11 cellular contexts compared by ENCODE assay signal in the genomic region with DNA sequence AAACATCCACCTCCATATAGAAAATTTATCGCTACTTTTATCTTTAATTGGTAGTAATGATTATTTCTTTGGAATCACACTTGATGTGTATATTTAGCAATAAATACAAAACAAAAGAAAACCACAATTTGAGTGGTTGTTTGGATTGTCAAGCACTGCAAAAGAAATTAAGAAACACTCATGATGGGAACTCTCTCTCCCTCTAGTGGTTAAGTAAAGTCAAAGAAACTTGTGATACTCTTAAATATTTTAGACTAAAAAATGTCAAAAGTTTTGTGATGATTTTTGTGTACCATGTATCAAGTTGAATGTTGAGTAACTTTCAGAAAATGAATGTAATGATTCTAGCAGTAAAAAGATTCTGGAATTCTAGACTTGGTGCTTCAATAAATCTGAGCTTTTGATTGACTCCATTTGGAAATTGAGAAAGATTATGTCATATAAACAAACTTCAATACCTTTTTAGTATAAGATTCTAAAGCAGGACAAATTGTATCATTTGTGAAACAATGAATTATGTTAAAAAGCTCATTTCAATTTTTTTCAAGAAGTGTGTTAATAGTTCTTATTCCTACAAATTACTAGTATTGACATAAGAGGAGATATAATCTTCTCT. TPM values are rescaled to one million over a fixed set of nuclear protein-coding genes. Genes with fewer than 3 reads are reported as not detected.
A peak's percentile ranks its signal among the peaks of the same experiment; 100 is the strongest.
DNase-seq lines count a peak whose midpoint lies in the region; ATAC-seq, FAIRE-seq and TF ChIP-seq lines count a peak whose summit lies in the region.
"Had no signal": no experiment of that assay in that cellular context is flagged by ENCODE, and none has a peak within 500 bp of the region (broad histone marks: within the 10 kb centered on the region; RNA-seq: fewer than 3 reads in every experiment).

No MANE protein-coding gene starts in this region.

- H3F3A ChIP-seq in neural cell (ENCODE audit: insufficient read depth, low read length, poor library complexity, severe bottlenecking), result no peaks in the 10 kb centered on the region

- H3K27ac ChIP-seq in KMS-11, result no peak overlapping the region
- H3K27ac ChIP-seq in neural cell (ENCODE audit: low read length), result no peak overlapping the region

- no peaks in the 10 kb centered on the region for H3K9me3 ChIP-seq in neural cell (ENCODE audit: low read length)

- no peaks in the 10 kb centered on the region for H3K4me1 ChIP-seq in KMS-11 (ENCODE audit: low read depth, poor library complexity, severe bottlenecking)

- no peak overlapping the region for H3K4me2 ChIP-seq in KMS-11
- no peak overlapping the region for H3K4me2 ChIP-seq in neural cell (ENCODE audit: low read length)

- no peaks in the 10 kb centered on the region for H4K20me1 ChIP-seq in KMS-11 (ENCODE audit: insufficient read depth)
- H4K20me1 ChIP-seq in neural cell (ENCODE audit: insufficient read depth), result no peaks in the 10 kb centered on the region

- H3K27me3 ChIP-seq in KMS-11 (ENCODE audit: insufficient read depth, low read depth), result no peaks in the 10 kb centered on the region
- no peaks in the 10 kb centered on the region for H3K27me3 ChIP-seq in bronchial epithelial cell (ENCODE audit: control insufficient read depth, insufficient read depth, low read length)
- H3K27me3 ChIP-seq in neural cell (ENCODE audit: insufficient read depth, low read depth, low read length), result no peaks in the 10 kb centered on the region

- H3K9me2 ChIP-seq in neural cell (ENCODE audit: insufficient read depth, low read length), result no peaks in the 10 kb centered on the region

- H3K4me3 ChIP-seq in KMS-11 (IDR thresholded peaks at IDR 0.05; ENCODE audit: insufficient read depth, low read depth, low read length) (no peak overlapping the region), bronchial epithelial cell (ENCODE audit: low read depth, low read length) (no peak overlapping the region), neural cell (ENCODE audit: low read length) (no peak overlapping the region)

- no peak overlapping the region for H2AFZ ChIP-seq in KMS-11 (ENCODE audit: low read depth)
- no peak overlapping the region for H2AFZ ChIP-seq in neural cell (ENCODE audit: low read depth, low read length)

- FAIRE-seq in bronchial epithelial cell (lab: Jason Lieb, UNC), result no peak

- no peak overlapping the region for H3K9ac ChIP-seq in KMS-11
- no peak overlapping the region for H3K9ac ChIP-seq in neural cell (ENCODE audit: low read length)

- TF ChIP-seq CTCF in KMS-11 (conservative IDR thresholded peaks at IDR 0.05; ENCODE audit: low read depth, low read length), result peak; percentile 61
- TF ChIP-seq CTCF in bronchial epithelial cell (IDR thresholded peaks at IDR 0.05; ENCODE audit: insufficient read depth, low read length, severe bottlenecking), result peak; percentile 29
- peak; percentile 50 for TF ChIP-seq CTCF in neural cell (IDR thresholded peaks at IDR 0.05; ENCODE audit: poor library complexity, severe bottlenecking)

- no peak for TF ChIP-seq EP300 in neural cell (conservative IDR thresholded peaks at IDR 0.05; ENCODE audit: poor library complexity, severe bottlenecking)

- TF ChIP-seq RAD21 in neural cell (conservative IDR thresholded peaks at IDR 0.05), result peak; percentile 43

- no peaks in the 10 kb centered on the region for H3K79me2 ChIP-seq in KMS-11 (ENCODE audit: insufficient read depth, low read depth)
- H3K79me2 ChIP-seq in neural cell (replicated peaks; ENCODE audit: insufficient read depth, low read length), result no peaks in the 10 kb centered on the region

- no peak for ATAC-seq in GM21515 (IDR thresholded peaks at IDR 0.05; ENCODE audit: unreplicated experiment)
- ATAC-seq in GM19455 (IDR thresholded peaks at IDR 0.05; ENCODE audit: unreplicated experiment), result no peak
- ATAC-seq: sciatic nerve had no signal

- DNase-seq in DMS 273 (lab: John Stamatoyannopoulos, UW; ENCODE audit: unreplicated experiment) (peak; percentile 27), DMS 273 treated with DMSO at 0.1 percent for 48 hours (lab: John Stamatoyannopoulos, UW) (no peak), bronchial epithelial cell (ENCODE audit: low read depth) (peak; percentile 5), NCI-H510A (lab: John Stamatoyannopoulos, UW) (no peak)
- DNase-seq: H7 had no signal

- H3K36me3 ChIP-seq in KMS-11 (ENCODE audit: insufficient read depth) (no peaks in the 10 kb centered on the region), bronchial epithelial cell (ENCODE audit: control insufficient read depth, insufficient read depth, low read length) (no peaks in the 10 kb centered on the region), neural cell (ENCODE audit: insufficient read depth, low read length) (no peaks in the 10 kb centered on the region)

TF ChIP-seq in neural cell, 6 proteins besides CTCF, POLR2A, EP300 and RAD21:
- TF ChIP-seq SMC3 (conservative IDR thresholded peaks at IDR 0.05; ENCODE audit: poor library complexity) (peak; percentile 34), TAF1 (IDR thresholded peaks at IDR 0.05; ENCODE audit: low read depth) (no peak)

RNA-seq across cellular contexts. Expression of gene MUC15, which starts 20.8 kb away (rescaled TPM):
- total RNA-seq in bronchial epithelial cell, result 0.53 and 7.3 TPM in 2 replicates
- not detected in 2 replicates for polyA plus RNA-seq in neural cell
- not detected in 2 replicates for polyA minus RNA-seq in neural cell
- total RNA-seq: activated T-helper 1 cell treated with anti-CD3 and anti-CD28 coated beads, Interleukin-12 subunit alpha, Interleukin-12 subunit beta, Interleukin-2, Interleukin-4 antibody, amounts not matched to agents 30 ng/mL and 10 ng/mL and 1 ng/mL, durations not matched to agents 14 hours and 24 hours and 36 hours; H7; sciatic nerve had no signal

Comparison
In these comparisons a context has a peak if more than half of its experiments do, and no peak if none do; other contexts are left out.
1. DNase-seq: peak in DMS 273 (single experiment) and bronchial epithelial cell (single experiment); none in DMS 273 treated with DMSO at 0.1 percent for 48 hours (single experiment) and NCI-H510A (single experiment).
2. Peak in every context shown above with its lines, with median percentiles within 50 percentile points of each other: CTCF ChIP-seq.